ENCODE assay signal across 9 cellular contexts in the genomic region with DNA sequence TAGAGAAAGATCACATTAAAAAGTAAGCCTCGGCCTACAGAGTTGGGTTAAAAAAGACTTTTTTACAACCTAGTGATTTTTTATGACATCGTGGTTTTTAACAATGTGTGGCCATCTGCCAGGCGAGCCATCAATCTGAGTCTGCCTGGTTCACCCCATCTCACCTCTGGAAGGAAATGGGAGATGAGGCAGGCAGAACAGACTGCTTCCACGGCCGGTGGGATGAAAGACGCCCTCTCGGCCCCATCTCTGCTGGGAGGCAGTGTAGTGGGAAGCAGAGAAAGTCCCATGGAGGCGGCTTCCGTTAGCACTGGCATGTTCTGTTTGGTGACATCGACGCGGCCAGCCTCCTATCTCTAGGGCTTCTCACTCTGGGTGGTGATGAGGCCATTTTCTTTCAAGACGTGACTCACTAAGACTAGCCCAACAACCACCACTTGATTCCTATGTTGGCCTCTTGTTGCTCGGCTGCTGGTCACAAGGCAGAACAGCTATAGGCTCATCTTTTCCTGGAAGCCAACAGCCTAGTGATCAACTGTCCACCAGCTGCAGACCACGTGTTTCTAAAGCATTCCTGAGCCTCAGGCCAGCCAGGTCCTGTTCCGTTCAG.
DNase-seq lines count a peak whose midpoint lies in the region; ATAC-seq lines count a peak whose summit lies in the region.
"Had no signal": no experiment of that assay in that cellular context is flagged by ENCODE, and none has a peak within 500 bp of the region (broad histone marks: within the 10 kb centered on the region; RNA-seq: fewer than 3 reads in every experiment).

No MANE protein-coding gene starts in this region.

- DNase-seq in Daoy (ENCODE audit: low read depth) = peak; percentile 65
- peak; percentile 86 to 93 for DNase-seq in SJSA1 (ENCODE audit: low read depth in 1 of 2, low spot score in 2 of 2)
- peak; percentile 98 for DNase-seq in fibroblast of the conjunctiva (ENCODE audit: low read depth)
- DNase-seq in renal cortical epithelial cell (ENCODE audit: low read depth) = peak; percentile 87
- no peak for DNase-seq in T-helper 9 cell
- no peak for DNase-seq in substantia nigra (lab: John Stamatoyannopoulos, UW)
- no peak for DNase-seq in activated CD8-positive, alpha-beta memory T cell treated with anti-CD3 and anti-CD28 coated beads, Interleukin-2, amount 50 U/mL, for 48 hours
- DNase-seq: cerebellar nuclear complex had no signal

- peaks cover 91% of the 10 kb centered on the region for H3K4me1 ChIP-seq in SJSA1 (replicated peaks)

- no peaks in the 10 kb centered on the region for H3K9me3 ChIP-seq in SJSA1 (replicated peaks)

- ATAC-seq in GM19324 (IDR thresholded peaks at IDR 0.05; ENCODE audit: low FRiP score, unreplicated experiment) = no peak

- H3K36me3 ChIP-seq in SJSA1 = peaks cover 18% of the 10 kb centered on the region

- no peak overlapping the region for H3K4me3 ChIP-seq in SJSA1

- H3K27ac ChIP-seq in SJSA1 (peak overlapping the region; percentile 98), substantia nigra (ENCODE audit: low read depth, low read length, poor library complexity, severe bottlenecking) (no peak overlapping the region)

- H3K27me3 ChIP-seq in SJSA1 (replicated peaks) = no peaks in the 10 kb centered on the region

Comparison
In these comparisons a context has a peak if more than half of its experiments do, and no peak if none do; other contexts are left out.
1. DNase-seq: peak in Daoy (single experiment), SJSA1 (2 of 2), fibroblast of the conjunctiva (single experiment) and renal cortical epithelial cell (single experiment); none in T-helper 9 cell (single experiment), substantia nigra (0 of 49) and activated CD8-positive, alpha-beta memory T cell treated with anti-CD3 and anti-CD28 coated beads, Interleukin-2, amount 50 U/mL, for 48 hours (single experiment).